Comparison of ENCODE assay signal across 8 cellular contexts in genomic region chr3:184154909-184155643, GRCh38. TPM values are rescaled to one million over a fixed set of nuclear protein-coding genes. Genes with fewer than 3 reads are reported as not detected.
DNase-seq lines count a peak whose midpoint lies in the region; ATAC-seq and TF ChIP-seq lines count a peak whose summit lies in the region.

DVL3 (plus strand) TSS chr3:184155377; CDS start chr3:184155636, 259 bp downstream.

- peak within 1 kb of the TSS; percentile 95 for H2AFZ ChIP-seq in trophoblast cell (ENCODE audit: insufficient read depth, low read length, poor library complexity)

- peaks cover 29% of the 10 kb centered on the region for H3K79me1 ChIP-seq in trophoblast cell (ENCODE audit: low read length)

- intact Hi-C loops in left ventricle myocardium inferior (cut with micrococcal nuclease), result no loop called here

- peak within 1 kb of the TSS; percentile 96 for H3K9ac ChIP-seq in trophoblast cell (ENCODE audit: low read length)

- in situ Hi-C loops in G401 (cut with HindIII; ENCODE audit: low sequenced_read_pairs), result no loop called here

- peak within 1 kb of the TSS; percentile 87 for H3K4me2 ChIP-seq in trophoblast cell (ENCODE audit: low read length)

- no peak for TF ChIP-seq RAD21 in Ishikawa (IDR thresholded peaks at IDR 0.05; ENCODE audit: low read depth)

- H3K27me3 ChIP-seq in SJSA1 (replicated peaks) (no peaks in the 10 kb centered on the region), left ventricle myocardium inferior (ENCODE audit: low read depth) (no peaks in the 10 kb centered on the region), trophoblast cell (ENCODE audit: insufficient read depth, low read length) (no peaks in the 10 kb centered on the region)

- H3K79me2 ChIP-seq in trophoblast cell (ENCODE audit: control insufficient read depth, insufficient read depth, low read length, poor library complexity), result peaks cover 28% of the 10 kb centered on the region

- no peak for TF ChIP-seq CTCF in left ventricle myocardium inferior (IDR thresholded peaks at IDR 0.05; ENCODE audit: borderline replicate concordance)

- WGBS in trophoblast cell (ENCODE audit: extremely low coverage, insufficient coverage, insufficient read length), result no CpG with 5 or more reads among the region's 84 CpGs

- H3K4ac ChIP-seq in trophoblast cell (ENCODE audit: low read depth, low read length), result peak within 1 kb of the TSS; percentile 91

- H4K8ac ChIP-seq in trophoblast cell (ENCODE audit: low read depth, low read length), result peak within 1 kb of the TSS; percentile 95

- H3K27ac ChIP-seq in SJSA1, result peak within 1 kb of the TSS; percentile 70
- peak within 1 kb of the TSS; percentile 92 for H3K27ac ChIP-seq in angular gyrus (ENCODE audit: low read depth, low read length)
- peak within 1 kb of the TSS; percentile 95 for H3K27ac ChIP-seq in left ventricle myocardium inferior (replicated peaks)
- H3K27ac ChIP-seq in trophoblast cell (ENCODE audit: low read depth, low read length), result peak within 1 kb of the TSS; percentile 97

- TF ChIP-seq EP300 in Ishikawa (IDR thresholded peaks at IDR 0.05; ENCODE audit: borderline replicate concordance), result peak; percentile 52

- H3K18ac ChIP-seq in trophoblast cell (ENCODE audit: low read length), result peak within 1 kb of the TSS; percentile 99

- H3K14ac ChIP-seq in trophoblast cell (ENCODE audit: low read length), result peak within 1 kb of the TSS; percentile 98

- H2BK12ac ChIP-seq in trophoblast cell (ENCODE audit: low read length), result peak within 1 kb of the TSS; percentile 81

- ATAC-seq in GM21717 (IDR thresholded peaks at IDR 0.05; ENCODE audit: unreplicated experiment), result peak; percentile 70

- H2AK5ac ChIP-seq in trophoblast cell (ENCODE audit: low read length), result peak within 1 kb of the TSS; percentile 97

- H3K36me3 ChIP-seq in SJSA1, result peaks cover 15% of the 10 kb centered on the region
- no peaks in the 10 kb centered on the region for H3K36me3 ChIP-seq in left ventricle myocardium inferior
- no peaks in the 10 kb centered on the region for H3K36me3 ChIP-seq in trophoblast cell (ENCODE audit: control insufficient read depth in 1 of 2, insufficient read depth in 2 of 2, low read length in 2 of 2)

- H2BK5ac ChIP-seq in trophoblast cell (ENCODE audit: low read depth, low read length, poor library complexity), result peak within 1 kb of the TSS; percentile 98

- H2BK120ac ChIP-seq in trophoblast cell (ENCODE audit: insufficient read depth, low read length, poor library complexity), result peak within 1 kb of the TSS; percentile 97

- H3K4me3 ChIP-seq in SJSA1 (peak within 1 kb of the TSS; percentile 92), left ventricle myocardium inferior (peak within 1 kb of the TSS; percentile 99), trophoblast cell (ENCODE audit: low read depth, low read length) (peak within 1 kb of the TSS; percentile 97)

- peak within 1 kb of the TSS; percentile 98 for H4K91ac ChIP-seq in trophoblast cell (ENCODE audit: low read depth, low read length)

- DNase-seq in G401 (ENCODE audit: low spot score) (peak; percentile 67), SJSA1 (ENCODE audit: low read depth in 1 of 2, low spot score in 2 of 2) (peak; percentile 64 to 71), left ventricle myocardium inferior (peak; percentile 78), trophoblast cell (peak; percentile 21 to 60), cortex of kidney (lab: John Stamatoyannopoulos, UW) (no peak)

- H3K9me3 ChIP-seq in SJSA1 (replicated peaks), result no peaks in the 10 kb centered on the region
- no peaks in the 10 kb centered on the region for H3K9me3 ChIP-seq in left ventricle myocardium inferior (replicated peaks)
- H3K9me3 ChIP-seq in trophoblast cell (ENCODE audit: insufficient read depth, low read depth, low read length), result no peaks in the 10 kb centered on the region

- H3K4me1 ChIP-seq in SJSA1 (replicated peaks) (peaks cover 27% of the 10 kb centered on the region), left ventricle myocardium inferior (peaks cover 71% of the 10 kb centered on the region), trophoblast cell (ENCODE audit: control insufficient read depth in 1 of 2, insufficient read depth in 2 of 2, low read length in 2 of 2) (peaks cover 0 to 14% of the 10 kb centered on the region in 2 experiments)

- no peak within 1 kb of the TSS for H3K23ac ChIP-seq in trophoblast cell (ENCODE audit: low read length)

- H4K12ac ChIP-seq in trophoblast cell (ENCODE audit: low read depth, low read length), result peak within 1 kb of the TSS; percentile 91

TF ChIP-seq in Ishikawa, 13 proteins besides CTCF, POLR2A, EP300 and RAD21:
- TF ChIP-seq, protein P1, sequence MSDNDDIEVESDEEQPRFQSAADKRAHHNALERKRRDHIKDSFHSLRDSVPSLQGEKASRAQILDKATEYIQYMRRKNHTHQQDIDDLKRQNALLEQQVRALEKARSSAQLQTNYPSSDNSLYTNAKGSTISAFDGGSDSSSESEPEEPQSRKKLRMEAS (IDR thresholded peaks at IDR 0.05), result peak; percentile 77
- TF ChIP-seq ZBTB7A (IDR thresholded peaks at IDR 0.05; ENCODE audit: low read depth) (no peak), TAF1 (IDR thresholded peaks at IDR 0.05; ENCODE audit: low read depth) (peak; percentile 45; the same call in 1 of the 2 replicates), YY1 (IDR thresholded peaks at IDR 0.05; ENCODE audit: low read depth) (no peak), EGR1 (IDR thresholded peaks at IDR 0.05) (no peak), CEBPB (IDR thresholded peaks at IDR 0.05) (no peak), CREB1 (IDR thresholded peaks at IDR 0.05; ENCODE audit: low read depth) (no peak), FOXM1 (IDR thresholded peaks at IDR 0.05; ENCODE audit: borderline replicate concordance, low read depth) (no peak), TEAD4 (IDR thresholded peaks at IDR 0.05) (no peak), REST (IDR thresholded peaks at IDR 0.05; ENCODE audit: low read depth) (no peak)

RNA-seq across cellular contexts. Expression of gene DVL3, which starts in this region (rescaled TPM):
- 41.6 and 47.0 TPM in 2 replicates for total RNA-seq in G401 (2014; rRNA removed; shearing (Covaris generic))
- total RNA-seq in SJSA1 (2014; rRNA removed; shearing (Covaris generic)), result 32.2 and 33.6 TPM in 2 replicates
- total RNA-seq in left ventricle myocardium inferior, result 63.5 TPM
- 158 and 169 TPM in 2 replicates for polyA plus RNA-seq in trophoblast cell (2013)
